12 cellular contexts compared by ENCODE assay signal in genomic region chr4:87502580-87503238, GRCh38.
DNase-seq lines count a peak whose midpoint lies in the region; ATAC-seq lines count a peak whose summit lies in the region.
"Had no signal": no experiment of that assay in that cellular context is flagged by ENCODE, and none has a peak within 500 bp of the region (broad histone marks: within the 10 kb centered on the region; RNA-seq: fewer than 3 reads in every experiment).

No MANE protein-coding gene starts in this region.

- peaks cover 4% of the 10 kb centered on the region for H3K4me1 ChIP-seq in endocrine pancreas (ENCODE audit: control insufficient read depth, insufficient read depth, low read length)
- peaks cover 3 to 38% of the 10 kb centered on the region in 2 donors for H3K4me1 ChIP-seq in muscle layer of duodenum (ENCODE audit: control insufficient read depth in 1 of 2, insufficient read depth in 2 of 2, low read length in 2 of 2)

- H3K9me3 ChIP-seq in endocrine pancreas (ENCODE audit: control insufficient read depth, low read length) (no peaks in the 10 kb centered on the region), muscle layer of duodenum (ENCODE audit: control insufficient read depth in 1 of 2, low read length in 2 of 2) (no peaks in the 10 kb centered on the region)
- H3K9me3 ChIP-seq: neutrophil, Peyer's patch had no signal

- H3K27ac ChIP-seq in muscle layer of duodenum (ENCODE audit: low read length) = peak overlapping the region; percentile 21
- H3K27ac ChIP-seq: neutrophil had no signal

- H3K36me3 ChIP-seq in endocrine pancreas (ENCODE audit: control insufficient read depth, insufficient read depth, low read length) = no peaks in the 10 kb centered on the region
- peaks cover 0 to 9% of the 10 kb centered on the region in 2 donors for H3K36me3 ChIP-seq in muscle layer of duodenum (ENCODE audit: control insufficient read depth in 1 of 2, insufficient read depth in 2 of 2, low read length in 2 of 2)
- H3K36me3 ChIP-seq: neutrophil, Peyer's patch had no signal

- H3K27me3 ChIP-seq in endocrine pancreas (ENCODE audit: control insufficient read depth, insufficient read depth, low read length) = no peaks in the 10 kb centered on the region
- H3K27me3 ChIP-seq in muscle layer of duodenum (ENCODE audit: low read depth, low read length) = no peaks in the 10 kb centered on the region
- H3K27me3 ChIP-seq: neutrophil, Peyer's patch had no signal

- peak overlapping the region; percentile 36 for H3K4me3 ChIP-seq in endocrine pancreas (ENCODE audit: control insufficient read depth, insufficient read depth, low read length)
- no peak overlapping the region for H3K4me3 ChIP-seq in muscle layer of duodenum (ENCODE audit: low read depth in 1 of 2, low read length in 2 of 2)
- H3K4me3 ChIP-seq: K562, Peyer's patch had no signal

- ATAC-seq in GM21528 (IDR thresholded peaks at IDR 0.05; ENCODE audit: low FRiP score, unreplicated experiment) (no peak), HG03175 (IDR thresholded peaks at IDR 0.05; ENCODE audit: unreplicated experiment) (no peak)
- ATAC-seq: K562 had no signal

- DNase-seq in COLO829 (ENCODE audit: low spot score) = peak; percentile 50
- DNase-seq in NCI-H1105 (lab: John Stamatoyannopoulos, UW) = peak; percentile 64
- DNase-seq in NAMALWA (ENCODE audit: low spot score) = no peak
- no peak for DNase-seq in activated CD4-positive, alpha-beta T cell treated with anti-CD3 and anti-CD28 coated beads for 1 hour
- DNase-seq: activated CD4-positive, alpha-beta T cell treated with anti-CD3 and anti-CD28 coated beads, Interleukin-2, amount 10 ng/mL, durations not matched to agents 24 days and 14 days; Peyer's patch had no signal

- no peak overlapping the region for H3K9ac ChIP-seq in endocrine pancreas (ENCODE audit: control insufficient read depth, insufficient read depth, low read length)

Comparison
In these comparisons a context has a peak if more than half of its experiments do, and no peak if none do; other contexts are left out.
1. DNase-seq: peak in COLO829 (single experiment) and NCI-H1105 (single experiment); none in NAMALWA (single experiment) and activated CD4-positive, alpha-beta T cell treated with anti-CD3 and anti-CD28 coated beads for 1 hour (single experiment).